Comparison of ENCODE assay signal across 8 cellular contexts in genomic region chr9:6955251-6955921, GRCh38.
DNase-seq lines count a peak whose midpoint lies in the region; ATAC-seq lines count a peak whose summit lies in the region.

No MANE protein-coding gene starts in this region.

- no peak overlapping the region for H3K27ac Mint-ChIP-seq in activated naive CD8-positive, alpha-beta T cell treated with anti-CD3 and anti-CD28 coated beads for 36 hours

- H3K4me3 Mint-ChIP-seq in activated naive CD8-positive, alpha-beta T cell treated with anti-CD3 and anti-CD28 coated beads for 36 hours, result no peak overlapping the region

- DNase-seq in activated CD4-positive, CD25-positive, alpha-beta regulatory T cell (lab: John Stamatoyannopoulos, UW), result no peak
- peak; percentile 20 for DNase-seq in activated naive CD8-positive, alpha-beta T cell treated with anti-CD3 and anti-CD28 coated beads for 36 hours
- DNase-seq in midbrain (lab: John Stamatoyannopoulos, UW) (peak; percentile 64), left colon (no peak), cortex of kidney (lab: John Stamatoyannopoulos, UW) (no peak)
- no peak for DNase-seq in stimulated activated CD8-positive, alpha-beta memory T cell treated with anti-CD3 and anti-CD28 coated beads, Interleukin-4, amount 100 ng/mL, for 48 hours

- H3K27me3 Mint-ChIP-seq in activated naive CD8-positive, alpha-beta T cell treated with anti-CD3 and anti-CD28 coated beads for 36 hours, result no peaks in the 10 kb centered on the region

- intact Hi-C loops in left colon (cut with DNase I, micrococcal nuclease), result no loop called here

- no peaks in the 10 kb centered on the region for H3K9me3 Mint-ChIP-seq in activated naive CD8-positive, alpha-beta T cell treated with anti-CD3 and anti-CD28 coated beads for 36 hours

- peaks cover 8% of the 10 kb centered on the region for H3K36me3 Mint-ChIP-seq in activated naive CD8-positive, alpha-beta T cell treated with anti-CD3 and anti-CD28 coated beads for 36 hours

- H3K4me1 Mint-ChIP-seq in activated naive CD8-positive, alpha-beta T cell treated with anti-CD3 and anti-CD28 coated beads for 36 hours, result peaks cover 26% of the 10 kb centered on the region

- peak; percentile 63 to 79 for ATAC-seq in activated CD4-positive, CD25-positive, alpha-beta regulatory T cell treated with anti-CD3 and anti-CD28 coated beads, Interleukin-2, amount 50 U/mL, for 24 hours
- peak; percentile 43 for ATAC-seq in HG03108 (IDR thresholded peaks at IDR 0.05; ENCODE audit: unreplicated experiment)
- no peak for ATAC-seq in left colon

Comparison
In these comparisons a context has a peak if more than half of its experiments do, and no peak if none do; other contexts are left out.
1. DNase-seq: peak in activated naive CD8-positive, alpha-beta T cell treated with anti-CD3 and anti-CD28 coated beads for 36 hours (single experiment) and midbrain (single experiment); none in activated CD4-positive, CD25-positive, alpha-beta regulatory T cell (0 of 4), left colon (0 of 2), cortex of kidney (single experiment) and stimulated activated CD8-positive, alpha-beta memory T cell treated with anti-CD3 and anti-CD28 coated beads, Interleukin-4, amount 100 ng/mL, for 48 hours (single experiment).